In genomic region chr2:126911111-126911796, GRCh38 we compare ENCODE assay signal across 27 cellular contexts. TPM values are rescaled to one million over a fixed set of nuclear protein-coding genes. Genes with fewer than 3 reads are reported as not detected.
DNase-seq lines count a peak whose midpoint lies in the region; ATAC-seq and TF ChIP-seq lines count a peak whose summit lies in the region.
"Had no signal": no experiment of that assay in that cellular context is flagged by ENCODE, and none has a peak within 500 bp of the region (broad histone marks: within the 10 kb centered on the region; RNA-seq: fewer than 3 reads in every experiment).

No MANE protein-coding gene starts in this region.

- H3K36me3 ChIP-seq in Karpas-422 (ENCODE audit: insufficient read depth, low read length) (no peaks in the 10 kb centered on the region), upper lobe of right lung (no peaks in the 10 kb centered on the region)
- H3K36me3 ChIP-seq: BE2C, HAP-1 had no signal

- H3K9ac ChIP-seq in Karpas-422 (ENCODE audit: low read length): no peak overlapping the region
- H3K9ac ChIP-seq: GM23248, SK-N-SH had no signal

- no peaks in the 10 kb centered on the region for H3K79me2 ChIP-seq in Karpas-422 (ENCODE audit: low read length)

- H3K27me3 ChIP-seq in Karpas-422 (ENCODE audit: low read length) (no peaks in the 10 kb centered on the region), upper lobe of right lung (no peaks in the 10 kb centered on the region)
- H3K27me3 ChIP-seq: BE2C had no signal

- DNase-seq in Karpas-422 (peak; percentile 34), endothelial cell (ENCODE audit: low spot score) (peak; percentile 1), nephron progenitor cell (no peak), upper lobe of right lung (peak; percentile 29), DMS79 (lab: John Stamatoyannopoulos, UW) (no peak), DMS79 treated with DMSO at 0.1 percent for 48 hours (lab: John Stamatoyannopoulos, UW) (no peak)
- DNase-seq: BE2C; GM23248; MM.1S; NCI-H1092; NCI-H1436 treated with DMSO at 0.1 percent for 48 hours; NCI-H1930; NCI-H2227 treated with DMSO at 0.1 percent for 48 hours; NCI-H510A treated with DMSO at 0.1 percent for 48 hours; NCI-H774; NK-92 treated with Interleukin-12 subunit alpha and Interleukin-12 subunit beta, amount 100 ng/mL, for 24 hours; SIG-M5; SK-N-SH had no signal

- H3K27ac Mint-ChIP-seq in endothelial cell (ENCODE audit: unreplicated experiment) (no peak overlapping the region), nephron progenitor cell (peak overlapping the region; percentile 39)

- H3K27me3 Mint-ChIP-seq in endothelial cell (ENCODE audit: unreplicated experiment) (peaks cover 17% of the 10 kb centered on the region), nephron progenitor cell (ENCODE audit: low read depth, poor library complexity) (peaks cover 23% of the 10 kb centered on the region)

- no peak overlapping the region for H2AFZ ChIP-seq in Karpas-422 (ENCODE audit: low read length)
- H2AFZ ChIP-seq: GM23248 had no signal

- no peaks in the 10 kb centered on the region for H3K9me2 ChIP-seq in Karpas-422 (replicated peaks; ENCODE audit: insufficient read depth, low read length)
- H3K9me2 ChIP-seq: SK-N-SH had no signal

- no peaks in the 10 kb centered on the region for H4K20me1 ChIP-seq in Karpas-422 (ENCODE audit: insufficient read depth, low read depth, low read length)

- no peak for ATAC-seq in upper lobe of right lung
- no peak for ATAC-seq in GM19351 (IDR thresholded peaks at IDR 0.05; ENCODE audit: unreplicated experiment)
- ATAC-seq: GM12878, HepG2, K562, Panc1 had no signal

- H3K9me3 ChIP-seq in Karpas-422 (ENCODE audit: low read length) (no peaks in the 10 kb centered on the region), upper lobe of right lung (no peaks in the 10 kb centered on the region)
- H3K9me3 ChIP-seq: BE2C, HAP-1, SK-N-SH had no signal

- intact Hi-C loops in upper lobe of right lung (cut with DNase I): no loop called here

- H3K4me3 ChIP-seq in Karpas-422 (ENCODE audit: low read length) (no peak overlapping the region), upper lobe of right lung (no peak overlapping the region)
- H3K4me3 ChIP-seq: GM12878, GM23248, HAP-1, K562 had no signal

- H3K4me1 ChIP-seq in Karpas-422 (ENCODE audit: low read length) (peaks cover 4% of the 10 kb centered on the region), upper lobe of right lung (no peaks in the 10 kb centered on the region)
- H3K4me1 ChIP-seq: BE2C, HAP-1 had no signal

- no peaks in the 10 kb centered on the region for H3K4me1 Mint-ChIP-seq in endothelial cell (ENCODE audit: unreplicated experiment)
- H3K4me1 Mint-ChIP-seq in nephron progenitor cell: peaks cover 25% of the 10 kb centered on the region

- H3K4me2 ChIP-seq in Karpas-422 (ENCODE audit: low read depth, low read length, poor library complexity, severe bottlenecking): no peak overlapping the region
- H3K4me2 ChIP-seq: SK-N-SH had no signal

- H3K27ac ChIP-seq in Karpas-422 (ENCODE audit: low read length): no peak overlapping the region
- no peak overlapping the region for H3K27ac ChIP-seq in upper lobe of right lung
- H3K27ac ChIP-seq: GM23248, HL-60 had no signal

- H3K4me3 Mint-ChIP-seq in endothelial cell (ENCODE audit: unreplicated experiment) (no peak overlapping the region), nephron progenitor cell (no peak overlapping the region)

- TF ChIP-seq CTCF in endothelial cell (IDR thresholded peaks at IDR 0.05; ENCODE audit: unreplicated experiment): no peak
- no peak for TF ChIP-seq CTCF in nephron progenitor cell (IDR thresholded peaks at IDR 0.05)
- no peak for TF ChIP-seq CTCF in upper lobe of right lung (IDR thresholded peaks at IDR 0.05)

- H3K9me3 Mint-ChIP-seq in endothelial cell (ENCODE audit: unreplicated experiment) (peaks cover 5% of the 10 kb centered on the region), nephron progenitor cell (peaks cover 3% of the 10 kb centered on the region)

- no peaks in the 10 kb centered on the region for H3K36me3 Mint-ChIP-seq in endothelial cell (ENCODE audit: low read depth, unreplicated experiment)
- no peaks in the 10 kb centered on the region for H3K36me3 Mint-ChIP-seq in nephron progenitor cell (ENCODE audit: low read depth)

RNA-seq across cellular contexts. Expression of gene TEX51, which starts 12.6 kb away (rescaled TPM):
- total RNA-seq in Karpas-422 (2014; rRNA removed; shearing (Covaris generic); ENCODE audit: low replicate concordance): not detected in 2 replicates
- not detected for total RNA-seq in endothelial cell (ENCODE audit: unreplicated experiment)
- not detected for total RNA-seq in upper lobe of right lung
- total RNA-seq: A673, GM12878, GM23248, HepG2, HT-29, K562 had no signal

Comparison
In these comparisons a context has a peak if more than half of its experiments do, and no peak if none do; other contexts are left out.
1. DNase-seq: peak in Karpas-422 (single experiment), endothelial cell (single experiment) and upper lobe of right lung (single experiment); none in nephron progenitor cell (single experiment), DMS79 (single experiment) and DMS79 treated with DMSO at 0.1 percent for 48 hours (single experiment).